In the genomic region with DNA sequence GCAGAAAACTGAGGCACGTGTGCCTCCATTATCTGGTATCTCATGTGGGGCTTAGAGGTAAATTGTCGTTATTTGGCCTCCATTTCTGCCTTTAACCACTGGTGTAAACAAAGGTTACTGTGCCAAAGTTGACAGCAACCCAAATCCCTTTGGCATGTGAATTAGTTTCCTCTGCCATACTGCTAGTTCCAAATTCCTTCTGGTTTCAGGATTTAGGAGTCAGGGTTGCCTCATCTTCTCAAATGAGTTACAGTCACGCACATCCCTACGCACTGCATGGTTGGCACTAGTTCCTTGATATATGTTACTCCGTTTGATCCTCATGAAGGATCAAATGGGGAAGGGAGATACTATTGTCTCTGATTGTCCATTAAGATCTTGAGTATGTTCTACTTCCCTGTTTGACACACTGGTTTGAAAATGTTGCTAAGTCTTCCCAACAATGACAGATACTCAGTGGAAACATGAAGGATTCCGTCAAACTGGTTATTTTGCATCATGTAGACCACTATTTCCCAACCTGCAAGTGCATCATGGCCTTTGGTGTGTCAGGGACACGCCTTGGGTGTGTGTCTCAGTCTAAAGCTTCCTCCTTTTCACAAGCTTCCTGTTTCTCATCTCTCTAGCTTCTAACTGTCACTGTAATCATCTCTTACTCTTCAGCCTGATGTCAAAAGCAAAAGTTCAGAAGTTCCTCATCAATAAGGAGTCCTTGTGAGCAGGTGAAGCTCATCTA, we compare ENCODE assay signal across 13 cellular contexts. TPM values are rescaled to one million over a fixed set of nuclear protein-coding genes. Genes with fewer than 3 reads are reported as not detected.
DNase-seq lines count a peak whose midpoint lies in the region; ATAC-seq and TF ChIP-seq lines count a peak whose summit lies in the region.
"Had no signal": no experiment of that assay in that cellular context is flagged by ENCODE, and none has a peak within 500 bp of the region (broad histone marks: within the 10 kb centered on the region; RNA-seq: fewer than 3 reads in every experiment).

A gene with protein sequence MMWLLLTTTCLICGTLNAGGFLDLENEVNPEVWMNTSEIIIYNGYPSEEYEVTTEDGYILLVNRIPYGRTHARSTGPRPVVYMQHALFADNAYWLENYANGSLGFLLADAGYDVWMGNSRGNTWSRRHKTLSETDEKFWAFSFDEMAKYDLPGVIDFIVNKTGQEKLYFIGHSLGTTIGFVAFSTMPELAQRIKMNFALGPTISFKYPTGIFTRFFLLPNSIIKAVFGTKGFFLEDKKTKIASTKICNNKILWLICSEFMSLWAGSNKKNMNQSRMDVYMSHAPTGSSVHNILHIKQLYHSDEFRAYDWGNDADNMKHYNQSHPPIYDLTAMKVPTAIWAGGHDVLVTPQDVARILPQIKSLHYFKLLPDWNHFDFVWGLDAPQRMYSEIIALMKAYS (plus strand): TSS at position 655 of the 736 bp plus-strand sequence. CDS start 1,386 bp downstream, outside the sequence.

- H3K9me3 ChIP-seq in colonic mucosa: no peaks in the 10 kb centered on the region
- H3K9me3 ChIP-seq: esophagus muscularis mucosa, HAP-1 had no signal

- TF ChIP-seq CTCF in HL-60 (IDR thresholded peaks at IDR 0.05; ENCODE audit: insufficient read depth, low read length) (no peak), fibroblast of the aortic adventitia (IDR thresholded peaks at IDR 0.05; ENCODE audit: insufficient read depth, low read length) (no peak), RWPE1 (conservative IDR thresholded peaks at IDR 0.05; ENCODE audit: low read depth) (no peak), colonic mucosa (IDR thresholded peaks at IDR 0.05) (no peak)

- CTCF ChIA-PET in RWPE1 (lab: Yijun Ruan, JAX): no interaction called here

- H3K27me3 Mint-ChIP-seq in stimulated activated naive B cell treated with anti-CD40 and anti-IgM and Interleukin-4, amounts not matched to agents 10 μg/mL and 1 μg/mL and 100 μg/mL, for 72 hours: no peaks in the 10 kb centered on the region
- H3K27me3 Mint-ChIP-seq: activated CD8-positive, alpha-beta T cell treated with anti-CD3 and anti-CD28 coated beads for 36 hours had no signal

- peak within 1 kb of the TSS; percentile 55 for H3K27ac ChIP-seq in HL-60 (replicated peaks)
- no peak within 1 kb of the TSS for H3K27ac ChIP-seq in RWPE1
- no peak within 1 kb of the TSS for H3K27ac ChIP-seq in colonic mucosa
- H3K27ac ChIP-seq: esophagus muscularis mucosa had no signal

- H3K36me3 Mint-ChIP-seq in stimulated activated naive B cell treated with anti-CD40 and anti-IgM and Interleukin-4, amounts not matched to agents 10 μg/mL and 1 μg/mL and 100 μg/mL, for 72 hours: no peaks in the 10 kb centered on the region
- H3K36me3 Mint-ChIP-seq: activated naive CD4-positive, alpha-beta T cell treated with anti-CD3 and anti-CD28 coated beads, Interleukin-2, amount 10 ng/mL, durations not matched to agents 7 days and 5 days had no signal

- peak within 1 kb of the TSS; percentile 85 for H3K27ac Mint-ChIP-seq in stimulated activated naive B cell treated with anti-CD40 and anti-IgM and Interleukin-4, amounts not matched to agents 10 μg/mL and 1 μg/mL and 100 μg/mL, for 72 hours
- H3K27ac Mint-ChIP-seq: activated CD8-positive, alpha-beta T cell treated with anti-CD3 and anti-CD28 coated beads for 36 hours; activated naive CD4-positive, alpha-beta T cell treated with anti-CD3 and anti-CD28 coated beads, Interleukin-2, amount 10 ng/mL, durations not matched to agents 7 days and 5 days had no signal

- H3K36me3 ChIP-seq in colonic mucosa: no peaks in the 10 kb centered on the region
- H3K36me3 ChIP-seq: esophagus muscularis mucosa, HAP-1 had no signal

- DNase-seq in HL-60 (ENCODE audit: low read depth in 1 of 2, low spot score in 1 of 2) (peak; percentile 70 to 93), OCI-M1 (lab: John Stamatoyannopoulos, UW) (peak; percentile 74), fibroblast of the aortic adventitia (ENCODE audit: low read depth) (peak; percentile 13), RWPE1 (ENCODE audit: low spot score) (no peak), colonic mucosa (no peak)
- no peak for DNase-seq in stimulated activated naive B cell treated with anti-CD40 and anti-IgM and Interleukin-4, amounts not matched to agents 10 μg/mL and 1 μg/mL and 100 μg/mL, for 72 hours
- no peak for DNase-seq in activated effector memory CD4-positive, alpha-beta T cell treated with anti-CD3 and anti-CD28 coated beads, Interleukin-2, amount 50 U/mL, for 16 hours
- DNase-seq: activated CD8-positive, alpha-beta T cell treated with anti-CD3 and anti-CD28 coated beads for 36 hours; activated naive CD4-positive, alpha-beta T cell treated with anti-CD3 and anti-CD28 coated beads, Interleukin-2, amount 10 ng/mL, durations not matched to agents 7 days and 5 days; NCI-H1930; NCI-H82 had no signal

- ATAC-seq in stimulated activated naive B cell treated with anti-CD40 and anti-IgM and Interleukin-4, amounts not matched to agents 10 μg/mL and 1 μg/mL and 100 μg/mL, for 72 hours (replicated peaks): peak; percentile 50 to 62
- ATAC-seq: activated CD8-positive, alpha-beta T cell treated with anti-CD3 and anti-CD28 coated beads for 36 hours had no signal

- no peaks in the 10 kb centered on the region for H3K9me3 Mint-ChIP-seq in stimulated activated naive B cell treated with anti-CD40 and anti-IgM and Interleukin-4, amounts not matched to agents 10 μg/mL and 1 μg/mL and 100 μg/mL, for 72 hours
- H3K9me3 Mint-ChIP-seq: activated CD8-positive, alpha-beta T cell treated with anti-CD3 and anti-CD28 coated beads for 36 hours; activated naive CD4-positive, alpha-beta T cell treated with anti-CD3 and anti-CD28 coated beads, Interleukin-2, amount 10 ng/mL, durations not matched to agents 7 days and 5 days had no signal

- no peak within 1 kb of the TSS for H3K9ac ChIP-seq in colonic mucosa (ENCODE audit: low read depth in 2 of 2, low read length in 2 of 2)

- no peak within 1 kb of the TSS for H3K4me3 Mint-ChIP-seq in stimulated activated naive B cell treated with anti-CD40 and anti-IgM and Interleukin-4, amounts not matched to agents 10 μg/mL and 1 μg/mL and 100 μg/mL, for 72 hours
- H3K4me3 Mint-ChIP-seq: activated CD8-positive, alpha-beta T cell treated with anti-CD3 and anti-CD28 coated beads for 36 hours; activated naive CD4-positive, alpha-beta T cell treated with anti-CD3 and anti-CD28 coated beads, Interleukin-2, amount 10 ng/mL, durations not matched to agents 7 days and 5 days had no signal

- peaks cover 7 to 13% of the 10 kb centered on the region in 2 donors for H3K4me1 Mint-ChIP-seq in stimulated activated naive B cell treated with anti-CD40 and anti-IgM and Interleukin-4, amounts not matched to agents 10 μg/mL and 1 μg/mL and 100 μg/mL, for 72 hours

- POLR2A ChIA-PET in RWPE1 (lab: Yijun Ruan, JAX; ENCODE audit: low non-redundant PET): no interaction called here

- intact Hi-C loops in colonic mucosa (cut with DNase I): no loop called here

- H3K4me3 ChIP-seq in HL-60 (replicated peaks; ENCODE audit: insufficient read depth, low read length) (no peak within 1 kb of the TSS), fibroblast of the aortic adventitia (ENCODE audit: low read depth, low read length) (no peak within 1 kb of the TSS), colonic mucosa (no peak within 1 kb of the TSS)
- H3K4me3 ChIP-seq: esophagus muscularis mucosa, HAP-1 had no signal

- H3K4me1 ChIP-seq in colonic mucosa: no peaks in the 10 kb centered on the region
- H3K4me1 ChIP-seq: esophagus muscularis mucosa had no signal

- H3K27me3 ChIP-seq in HL-60 (ENCODE audit: insufficient read depth, poor library complexity, severe bottlenecking) (no peaks in the 10 kb centered on the region), colonic mucosa (no peaks in the 10 kb centered on the region)
- H3K27me3 ChIP-seq: esophagus muscularis mucosa had no signal

RNA-seq across cellular contexts. Expression of the gene that starts here (rescaled TPM):
- total RNA-seq in fibroblast of the aortic adventitia (ENCODE audit: low replicate concordance) (not detected in 2 replicates), colonic mucosa (not detected)
- total RNA-seq: activated CD8-positive, alpha-beta T cell treated with anti-CD3 and anti-CD28 coated beads for 36 hours had no signal

Comparison
In these comparisons a context has a peak if more than half of its experiments do, and no peak if none do; other contexts are left out.
1. Peak in DNase-seq in fibroblast of the aortic adventitia; RNA of the gene not detected or under 1 TPM.
2. DNase-seq: peak in HL-60 (2 of 2) and OCI-M1 (single experiment); none in stimulated activated naive B cell treated with anti-CD40 and anti-IgM and Interleukin-4, amounts not matched to agents 10 μg/mL and 1 μg/mL and 100 μg/mL, for 72 hours (single experiment), RWPE1 (single experiment), colonic mucosa (single experiment) and activated effector memory CD4-positive, alpha-beta T cell treated with anti-CD3 and anti-CD28 coated beads, Interleukin-2, amount 50 U/mL, for 16 hours (single experiment).